In genomic region chr19:43525836-43526771, GRCh38 we compare ENCODE assay signal across 8 cellular contexts. TPM values are rescaled to one million over a fixed set of nuclear protein-coding genes. Genes with fewer than 3 reads are reported as not detected.
DNase-seq lines count a peak whose midpoint lies in the region; ATAC-seq and TF ChIP-seq lines count a peak whose summit lies in the region.

No MANE protein-coding gene starts in this region.

- H3K4me3 Mint-ChIP-seq in effector memory CD8-positive, alpha-beta T cell, result peak overlapping the region; percentile 79 to 93

- DNase-seq in effector memory CD8-positive, alpha-beta T cell, result no peak
- peak in 1 of 2 donors; percentile 30 for DNase-seq in upper lobe of left lung

- peaks cover 9 to 19% of the 10 kb centered on the region in 2 donors for H3K4me1 ChIP-seq in muscle layer of duodenum (ENCODE audit: control insufficient read depth in 1 of 2, insufficient read depth in 2 of 2, low read length in 2 of 2)
- H3K4me1 ChIP-seq in upper lobe of left lung, result peaks cover 17 to 41% (median 22%) of the 10 kb centered on the region in 4 donors

- H3K9me3 ChIP-seq in muscle layer of duodenum (ENCODE audit: control insufficient read depth in 1 of 2, low read length in 2 of 2) (no peaks in the 10 kb centered on the region), upper lobe of left lung (no peaks in the 10 kb centered on the region)

- TF ChIP-seq POLR2A in upper lobe of left lung (IDR thresholded peaks at IDR 0.05), result no peak

- peaks cover 6% of the 10 kb centered on the region for H3K36me3 Mint-ChIP-seq in effector memory CD8-positive, alpha-beta T cell (ENCODE audit: insufficient read depth)

- no peaks in the 10 kb centered on the region for H3K27me3 Mint-ChIP-seq in effector memory CD8-positive, alpha-beta T cell

- peak overlapping the region; percentile 71 to 74 for H3K27ac Mint-ChIP-seq in effector memory CD8-positive, alpha-beta T cell

- H3K27me3 ChIP-seq in muscle layer of duodenum (ENCODE audit: low read depth, low read length) (no peaks in the 10 kb centered on the region), upper lobe of left lung (no peaks in the 10 kb centered on the region)

- H3K36me3 ChIP-seq in muscle layer of duodenum (ENCODE audit: control insufficient read depth in 1 of 2, insufficient read depth in 2 of 2, low read length in 2 of 2), result peaks cover 0 to 5% of the 10 kb centered on the region in 2 donors
- H3K36me3 ChIP-seq in upper lobe of left lung, result no peaks in the 10 kb centered on the region

- 0 to 2% methylated on average over 1 to 13 of the region's 26 CpGs for WGBS in upper lobe of left lung, 2 donors

- TF ChIP-seq EP300 in upper lobe of left lung (IDR thresholded peaks at IDR 0.05), result no peak

- H3K4me3 ChIP-seq in muscle layer of duodenum (ENCODE audit: low read depth in 1 of 2, low read length in 2 of 2) (peak overlapping the region; percentile 90 to 98), upper lobe of left lung (peak overlapping the region; percentile 79 to 97 (median 88))

- peak; percentile 5 for ATAC-seq in GM19397 (IDR thresholded peaks at IDR 0.05; ENCODE audit: unreplicated experiment)
- peak; percentile 67 for ATAC-seq in SK-N-SH treated with all-trans-retinoic acid at 6 μM for 48 hours
- peak; percentile 21 for ATAC-seq in effector memory CD8-positive, alpha-beta T cell (replicated peaks)
- peak; percentile 34 to 58 for ATAC-seq in upper lobe of left lung (ENCODE audit: low FRiP score in 2 of 2)
- ATAC-seq in GM19455 (IDR thresholded peaks at IDR 0.05; ENCODE audit: unreplicated experiment), result no peak
- no peak for ATAC-seq in GM21717 (IDR thresholded peaks at IDR 0.05; ENCODE audit: unreplicated experiment)
- ATAC-seq in GM21447 (IDR thresholded peaks at IDR 0.05; ENCODE audit: unreplicated experiment), result no peak

- H3K9me3 Mint-ChIP-seq in effector memory CD8-positive, alpha-beta T cell, result no peaks in the 10 kb centered on the region

- H3K27ac ChIP-seq in muscle layer of duodenum (ENCODE audit: low read length) (peak overlapping the region; percentile 76), upper lobe of left lung (peak overlapping the region; percentile 74 to 90 (median 85))

- TF ChIP-seq CTCF in upper lobe of left lung (IDR thresholded peaks at IDR 0.05), result no peak

- H3K4me1 Mint-ChIP-seq in effector memory CD8-positive, alpha-beta T cell (ENCODE audit: low read depth in 2 of 2), result peaks cover 23 to 31% of the 10 kb centered on the region in 2 donors

TF ChIP-seq in SK-N-SH treated with all-trans-retinoic acid at 6 μM for 48 hours, 23 proteins besides CTCF, POLR2A, EP300 and RAD21:
- TF ChIP-seq ZFP30 (CRISPR knock-in tag; IDR thresholded peaks at IDR 0.05) (no peak), ZNF8 (CRISPR knock-in tag; IDR thresholded peaks at IDR 0.05) (no peak), RARB (CRISPR knock-in tag; IDR thresholded peaks at IDR 0.05) (no peak), TCF4 (CRISPR knock-in tag; IDR thresholded peaks at IDR 0.05; ENCODE audit: borderline replicate concordance) (no peak), CSRNP3 (CRISPR knock-in tag; IDR thresholded peaks at IDR 0.05) (no peak), BACH2 (CRISPR knock-in tag; IDR thresholded peaks at IDR 0.05; ENCODE audit: borderline replicate concordance) (no peak), ESRRG (CRISPR knock-in tag; IDR thresholded peaks at IDR 0.05) (no peak), OSR1 (CRISPR knock-in tag; IDR thresholded peaks at IDR 0.05) (no peak), ZC3H10 (CRISPR knock-in tag; IDR thresholded peaks at IDR 0.05) (no peak), SNAI2 (CRISPR knock-in tag; IDR thresholded peaks at IDR 0.05) (no peak), ISL1 (CRISPR knock-in tag; IDR thresholded peaks at IDR 0.05) (no peak)

RNA-seq across cellular contexts. Expression of gene ETHE1, which starts 0.9 kb away (rescaled TPM):
- total RNA-seq in upper lobe of left lung, result 10 to 100 TPM; 27.4 to 69.2 (median 41.4) TPM

RNA-seq across cellular contexts. Expression of gene ZNF575, which starts 6.9 kb away (rescaled TPM):
- 1 to 10 TPM in 4 of 6 donors, under 1 TPM in 1, not detected in 1; 0.76 to 4.4 (median 2.7) TPM for total RNA-seq in upper lobe of left lung

RNA-seq across cellular contexts. Expression of gene PHLDB3, which starts 21.6 kb away (rescaled TPM):
- 10 to 100 TPM in 4 of 6 donors, 1 to 10 TPM in 2; 1.8 to 22.6 (median 13.8) TPM for total RNA-seq in upper lobe of left lung

RNA-seq across cellular contexts. Expression of gene XRCC1, which starts 49.2 kb away (rescaled TPM):
- total RNA-seq in upper lobe of left lung, result 10 to 100 TPM; 24.2 to 30.1 (median 26.4) TPM

RNA-seq across cellular contexts. Expression of gene PINLYP, which starts 49.5 kb away (rescaled TPM):
- 1 to 10 TPM; 1.8 to 9.4 (median 4.1) TPM for total RNA-seq in upper lobe of left lung

Comparison
In these comparisons a context has a peak if more than half of its experiments do, and no peak if none do; other contexts are left out.
1. ATAC-seq: peak in GM19397 (single experiment), SK-N-SH treated with all-trans-retinoic acid at 6 μM for 48 hours (single experiment), effector memory CD8-positive, alpha-beta T cell (single experiment) and upper lobe of left lung (2 of 2); none in GM19455 (single experiment), GM21717 (single experiment) and GM21447 (single experiment).